8 cellular contexts compared by ENCODE assay signal in the genomic region with DNA sequence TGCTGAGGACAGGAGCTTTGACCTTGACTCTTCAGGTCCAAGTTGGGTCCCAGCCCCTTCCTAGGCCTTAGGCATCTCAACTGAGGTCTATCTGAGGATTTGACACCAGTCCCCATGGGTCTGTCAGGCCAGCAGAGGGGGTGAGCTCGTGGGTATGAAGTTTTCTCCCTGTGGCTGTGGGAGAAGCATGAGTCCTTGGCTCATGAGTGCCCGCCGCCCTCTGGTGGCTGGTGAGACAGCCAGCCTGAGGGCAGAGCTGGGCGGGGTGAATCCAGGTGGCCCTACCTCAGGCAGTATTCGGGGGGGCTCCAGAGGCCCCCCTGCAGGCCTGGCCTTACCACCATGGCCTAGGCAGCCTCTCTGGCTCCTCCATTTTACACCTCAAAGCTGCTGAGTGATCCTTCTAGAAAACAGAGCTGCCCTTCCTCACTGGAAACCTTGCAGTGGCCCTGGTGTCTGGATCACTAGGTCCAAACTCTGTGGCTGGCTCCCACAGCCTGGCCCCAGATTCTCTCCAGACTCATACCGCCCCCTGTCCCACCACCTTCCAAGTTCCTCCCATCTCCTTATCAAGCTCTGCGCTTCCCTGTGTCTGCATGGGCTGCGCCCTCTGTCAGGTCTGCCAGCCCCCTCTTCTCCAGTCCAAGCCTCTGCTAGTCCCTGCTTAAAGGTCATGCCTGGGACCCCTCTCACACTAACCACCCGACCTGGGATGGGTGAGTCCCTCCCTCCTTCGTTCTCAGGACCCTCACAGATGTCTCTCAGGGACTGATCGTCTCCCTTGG.
DNase-seq lines count a peak whose midpoint lies in the region; ATAC-seq lines count a peak whose summit lies in the region.

No MANE protein-coding gene starts in this region.

- ATAC-seq in HG02588 (IDR thresholded peaks at IDR 0.05; ENCODE audit: unreplicated experiment), result no peak

- DNase-seq in COR-L47 (lab: John Stamatoyannopoulos, UW) (peak; percentile 82), HCEC 1CT (peak; percentile 80), NCI-H510A (lab: John Stamatoyannopoulos, UW) (peak; percentile 37), kidney tubule cell (ENCODE audit: low spot score) (peak; percentile 83)
- peak; percentile 77 for DNase-seq in activated CD4-positive, alpha-beta T cell treated with anti-CD3 and anti-CD28 coated beads for 1 hour
- peak; percentile 79 for DNase-seq in central memory CD4-positive, alpha-beta T cell
- DNase-seq in stimulated activated CD4-positive, alpha-beta T cell treated with anti-CD3 and anti-CD28 coated beads, Interleukin-2, amount 100 ng/mL, for 4 hours (ENCODE audit: low read depth), result peak; percentile 79
